1 cellular context compared by ENCODE assay signal in the genomic region with DNA sequence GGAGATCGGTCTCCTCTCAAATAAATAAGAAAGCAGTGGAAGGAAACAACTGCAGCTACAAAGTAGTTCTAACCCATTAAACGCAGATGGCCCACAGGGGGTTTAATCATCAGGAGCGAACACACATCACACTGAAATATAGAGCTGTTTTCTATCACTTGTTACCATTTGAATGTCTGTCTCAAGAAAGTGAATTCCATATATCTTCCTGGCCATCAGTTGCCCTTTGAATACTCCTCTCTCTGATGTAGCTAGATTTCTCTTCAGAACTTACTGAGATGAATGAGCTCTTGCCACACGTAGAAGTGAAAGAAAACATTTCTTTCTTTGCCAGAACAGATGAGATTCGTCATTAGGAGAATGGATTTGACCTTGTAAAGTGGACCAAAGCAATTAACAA.
TF ChIP-seq lines count a peak whose summit lies in the region.

No MANE protein-coding gene starts in this region.

TF ChIP-seq in WTC11, 78 proteins besides CTCF, POLR2A, EP300 and RAD21 (continued from another document):
- TF ChIP-seq, protein P1, sequence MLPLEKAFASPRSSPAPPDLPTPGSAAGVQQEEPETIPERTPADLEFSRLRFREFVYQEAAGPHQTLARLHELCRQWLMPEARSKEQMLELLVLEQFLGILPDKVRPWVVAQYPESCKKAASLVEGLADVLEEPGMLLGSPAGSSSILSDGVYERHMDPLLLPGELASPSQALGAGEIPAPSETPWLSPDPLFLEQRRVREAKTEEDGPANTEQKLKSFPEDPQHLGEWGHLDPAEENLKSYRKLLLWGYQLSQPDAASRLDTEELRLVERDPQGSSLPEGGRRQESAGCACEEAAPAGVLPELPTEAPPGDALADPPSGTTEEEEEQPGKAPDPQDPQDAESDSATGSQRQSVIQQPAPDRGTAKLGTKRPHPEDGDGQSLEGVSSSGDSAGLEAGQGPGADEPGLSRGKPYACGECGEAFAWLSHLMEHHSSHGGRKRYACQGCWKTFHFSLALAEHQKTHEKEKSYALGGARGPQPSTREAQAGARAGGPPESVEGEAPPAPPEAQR (CRISPR knock-in tag; IDR thresholded peaks at IDR 0.05): no peak
- TF ChIP-seq, protein P2, sequence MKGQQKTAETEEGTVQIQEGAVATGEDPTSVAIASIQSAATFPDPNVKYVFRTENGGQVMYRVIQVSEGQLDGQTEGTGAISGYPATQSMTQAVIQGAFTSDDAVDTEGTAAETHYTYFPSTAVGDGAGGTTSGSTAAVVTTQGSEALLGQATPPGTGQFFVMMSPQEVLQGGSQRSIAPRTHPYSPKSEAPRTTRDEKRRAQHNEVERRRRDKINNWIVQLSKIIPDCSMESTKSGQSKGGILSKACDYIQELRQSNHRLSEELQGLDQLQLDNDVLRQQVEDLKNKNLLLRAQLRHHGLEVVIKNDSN (CRISPR knock-in tag; IDR thresholded peaks at IDR 0.05): no peak
- no peak for TF ChIP-seq GABPB1 (CRISPR knock-in tag; IDR thresholded peaks at IDR 0.05)
- no peak for TF ChIP-seq ZNF121 (CRISPR knock-in tag; IDR thresholded peaks at IDR 0.05)
- TF ChIP-seq EMX1 (CRISPR knock-in tag; IDR thresholded peaks at IDR 0.05): no peak
- TF ChIP-seq, protein P3, sequence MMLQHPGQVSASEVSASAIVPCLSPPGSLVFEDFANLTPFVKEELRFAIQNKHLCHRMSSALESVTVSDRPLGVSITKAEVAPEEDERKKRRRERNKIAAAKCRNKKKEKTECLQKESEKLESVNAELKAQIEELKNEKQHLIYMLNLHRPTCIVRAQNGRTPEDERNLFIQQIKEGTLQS (CRISPR knock-in tag; conservative IDR thresholded peaks at IDR 0.05): no peak
- TF ChIP-seq, protein P4, sequence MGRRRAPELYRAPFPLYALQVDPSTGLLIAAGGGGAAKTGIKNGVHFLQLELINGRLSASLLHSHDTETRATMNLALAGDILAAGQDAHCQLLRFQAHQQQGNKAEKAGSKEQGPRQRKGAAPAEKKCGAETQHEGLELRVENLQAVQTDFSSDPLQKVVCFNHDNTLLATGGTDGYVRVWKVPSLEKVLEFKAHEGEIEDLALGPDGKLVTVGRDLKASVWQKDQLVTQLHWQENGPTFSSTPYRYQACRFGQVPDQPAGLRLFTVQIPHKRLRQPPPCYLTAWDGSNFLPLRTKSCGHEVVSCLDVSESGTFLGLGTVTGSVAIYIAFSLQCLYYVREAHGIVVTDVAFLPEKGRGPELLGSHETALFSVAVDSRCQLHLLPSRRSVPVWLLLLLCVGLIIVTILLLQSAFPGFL (CRISPR knock-in tag; IDR thresholded peaks at IDR 0.05; ENCODE audit: borderline replicate concordance): no peak
- TF ChIP-seq JAZF1 (CRISPR knock-in tag; IDR thresholded peaks at IDR 0.05): no peak
- TF ChIP-seq, protein P5, sequence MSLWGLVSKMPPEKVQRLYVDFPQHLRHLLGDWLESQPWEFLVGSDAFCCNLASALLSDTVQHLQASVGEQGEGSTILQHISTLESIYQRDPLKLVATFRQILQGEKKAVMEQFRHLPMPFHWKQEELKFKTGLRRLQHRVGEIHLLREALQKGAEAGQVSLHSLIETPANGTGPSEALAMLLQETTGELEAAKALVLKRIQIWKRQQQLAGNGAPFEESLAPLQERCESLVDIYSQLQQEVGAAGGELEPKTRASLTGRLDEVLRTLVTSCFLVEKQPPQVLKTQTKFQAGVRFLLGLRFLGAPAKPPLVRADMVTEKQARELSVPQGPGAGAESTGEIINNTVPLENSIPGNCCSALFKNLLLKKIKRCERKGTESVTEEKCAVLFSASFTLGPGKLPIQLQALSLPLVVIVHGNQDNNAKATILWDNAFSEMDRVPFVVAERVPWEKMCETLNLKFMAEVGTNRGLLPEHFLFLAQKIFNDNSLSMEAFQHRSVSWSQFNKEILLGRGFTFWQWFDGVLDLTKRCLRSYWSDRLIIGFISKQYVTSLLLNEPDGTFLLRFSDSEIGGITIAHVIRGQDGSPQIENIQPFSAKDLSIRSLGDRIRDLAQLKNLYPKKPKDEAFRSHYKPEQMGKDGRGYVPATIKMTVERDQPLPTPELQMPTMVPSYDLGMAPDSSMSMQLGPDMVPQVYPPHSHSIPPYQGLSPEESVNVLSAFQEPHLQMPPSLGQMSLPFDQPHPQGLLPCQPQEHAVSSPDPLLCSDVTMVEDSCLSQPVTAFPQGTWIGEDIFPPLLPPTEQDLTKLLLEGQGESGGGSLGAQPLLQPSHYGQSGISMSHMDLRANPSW (CRISPR knock-in tag; conservative IDR thresholded peaks at IDR 0.05; ENCODE audit: low read depth): no peak
- TF ChIP-seq ZNF671 (CRISPR knock-in tag; IDR thresholded peaks at IDR 0.05): no peak
- TF ChIP-seq ETV6 (CRISPR knock-in tag; IDR thresholded peaks at IDR 0.05): no peak
- no peak for TF ChIP-seq ESRRA (CRISPR knock-in tag; IDR thresholded peaks at IDR 0.05; ENCODE audit: borderline replicate concordance)
- TF ChIP-seq JUN (CRISPR knock-in tag; IDR thresholded peaks at IDR 0.05): no peak
